In the genomic region with DNA sequence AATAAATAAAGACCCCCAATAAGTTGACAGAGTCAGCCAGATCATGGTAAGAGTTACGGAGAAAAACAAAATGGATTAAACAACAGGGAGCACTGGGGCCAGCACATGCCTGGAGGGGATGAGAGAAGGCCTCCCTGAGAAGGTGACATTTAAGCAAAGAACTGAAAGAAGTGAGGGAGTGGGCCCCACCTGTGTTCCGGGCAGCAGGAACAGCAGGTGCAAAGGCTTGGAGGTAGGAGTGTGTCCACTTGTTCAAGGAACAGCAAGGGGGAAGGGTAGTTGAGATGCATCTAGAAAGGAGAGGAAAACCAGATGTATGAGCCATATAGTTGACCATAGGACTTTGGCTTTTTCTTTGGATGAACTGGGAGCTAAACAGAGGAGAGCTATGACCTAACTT, we compare ENCODE assay signal across 17 cellular contexts. TPM values are rescaled to one million over a fixed set of nuclear protein-coding genes. Genes with fewer than 3 reads are reported as not detected.
DNase-seq lines count a peak whose midpoint lies in the region; ATAC-seq and TF ChIP-seq lines count a peak whose summit lies in the region.
"Had no signal": no experiment of that assay in that cellular context is flagged by ENCODE, and none has a peak within 500 bp of the region (broad histone marks: within the 10 kb centered on the region; RNA-seq: fewer than 3 reads in every experiment).

No MANE protein-coding gene starts in this region.

- TF ChIP-seq CTCF in endothelial cell (IDR thresholded peaks at IDR 0.05; ENCODE audit: unreplicated experiment), result no peak

- H3K4me1 Mint-ChIP-seq in activated naive CD4-positive, alpha-beta T cell treated with anti-CD3 and anti-CD28 coated beads, Interleukin-2, amount 50 U/mL, for 24 hours, result no peaks in the 10 kb centered on the region
- H3K4me1 Mint-ChIP-seq in activated T-helper 17 cell treated with anti-CD3 and anti-CD28 coated beads, Interleukin-2, amount 50 U/mL, for 72 hours, result no peaks in the 10 kb centered on the region
- H3K4me1 Mint-ChIP-seq in endothelial cell (ENCODE audit: unreplicated experiment), result peaks cover 16% of the 10 kb centered on the region
- peaks cover 49% of the 10 kb centered on the region for H3K4me1 Mint-ChIP-seq in stimulated activated memory B cell treated with anti-CD40 and anti-IgM and Interleukin-4, amounts not matched to agents 10 μg/mL and 1 μg/mL and 100 μg/mL, for 72 hours
- H3K4me1 Mint-ChIP-seq: GM23338 had no signal

- no peak overlapping the region for H3K4me3 Mint-ChIP-seq in activated naive CD4-positive, alpha-beta T cell treated with anti-CD3 and anti-CD28 coated beads, Interleukin-2, amount 50 U/mL, for 24 hours
- H3K4me3 Mint-ChIP-seq in activated T-helper 17 cell treated with anti-CD3 and anti-CD28 coated beads, Interleukin-2, amount 50 U/mL, for 72 hours, result no peak overlapping the region
- H3K4me3 Mint-ChIP-seq in endothelial cell (ENCODE audit: unreplicated experiment), result no peak overlapping the region
- no peak overlapping the region for H3K4me3 Mint-ChIP-seq in stimulated activated memory B cell treated with anti-CD40 and anti-IgM and Interleukin-4, amounts not matched to agents 10 μg/mL and 1 μg/mL and 100 μg/mL, for 72 hours
- H3K4me3 Mint-ChIP-seq: CD14-positive monocyte, GM23338, HFFc6 had no signal

- no peak for DNase-seq in activated naive CD4-positive, alpha-beta T cell (lab: John Stamatoyannopoulos, UW)
- DNase-seq in endothelial cell (ENCODE audit: low spot score) (no peak), amniotic stem cell (lab: John Stamatoyannopoulos, UW) (no peak), superior temporal gyrus (ENCODE audit: extremely low spot score) (no peak)
- DNase-seq in activated CD4-positive, alpha-beta T cell treated with anti-CD3 and anti-CD28 coated beads, Interleukin-2, amount 50 U/mL, for 1 hour, result no peak
- DNase-seq: CD4-positive, alpha-beta memory T cell; DMS153; DMS79; GDM1; HCEC 1CT; HFFc6 had no signal

- H3K9me3 Mint-ChIP-seq in activated naive CD4-positive, alpha-beta T cell treated with anti-CD3 and anti-CD28 coated beads, Interleukin-2, amount 50 U/mL, for 24 hours, result no peaks in the 10 kb centered on the region
- no peaks in the 10 kb centered on the region for H3K9me3 Mint-ChIP-seq in activated T-helper 17 cell treated with anti-CD3 and anti-CD28 coated beads, Interleukin-2, amount 50 U/mL, for 72 hours
- no peaks in the 10 kb centered on the region for H3K9me3 Mint-ChIP-seq in endothelial cell (ENCODE audit: unreplicated experiment)
- no peaks in the 10 kb centered on the region for H3K9me3 Mint-ChIP-seq in stimulated activated memory B cell treated with anti-CD40 and anti-IgM and Interleukin-4, amounts not matched to agents 10 μg/mL and 1 μg/mL and 100 μg/mL, for 72 hours
- H3K9me3 Mint-ChIP-seq: CD14-positive monocyte; CD4-positive, alpha-beta memory T cell; GM23338; HFFc6 had no signal

- ATAC-seq in activated T-helper 17 cell treated with anti-CD3 and anti-CD28 coated beads, Interleukin-2, amount 50 U/mL, for 72 hours (replicated peaks), result no peak
- ATAC-seq in stimulated activated memory B cell treated with anti-CD40 and anti-IgM and Interleukin-4, amounts not matched to agents 10 μg/mL and 1 μg/mL and 100 μg/mL, for 72 hours, result no peak
- ATAC-seq: A549, GM23338 had no signal

- peak overlapping the region; percentile 1 for H3K27ac Mint-ChIP-seq in activated naive CD4-positive, alpha-beta T cell treated with anti-CD3 and anti-CD28 coated beads, Interleukin-2, amount 50 U/mL, for 24 hours
- H3K27ac Mint-ChIP-seq in activated T-helper 17 cell treated with anti-CD3 and anti-CD28 coated beads, Interleukin-2, amount 50 U/mL, for 72 hours, result peak overlapping the region; percentile 0
- H3K27ac Mint-ChIP-seq in endothelial cell (ENCODE audit: unreplicated experiment), result peak overlapping the region; percentile 10
- H3K27ac Mint-ChIP-seq in stimulated activated memory B cell treated with anti-CD40 and anti-IgM and Interleukin-4, amounts not matched to agents 10 μg/mL and 1 μg/mL and 100 μg/mL, for 72 hours, result peak overlapping the region; percentile 6
- H3K27ac Mint-ChIP-seq: CD14-positive monocyte, GM23338, HFFc6 had no signal

- no peaks in the 10 kb centered on the region for H3K27me3 Mint-ChIP-seq in activated naive CD4-positive, alpha-beta T cell treated with anti-CD3 and anti-CD28 coated beads, Interleukin-2, amount 50 U/mL, for 24 hours
- no peaks in the 10 kb centered on the region for H3K27me3 Mint-ChIP-seq in activated T-helper 17 cell treated with anti-CD3 and anti-CD28 coated beads, Interleukin-2, amount 50 U/mL, for 72 hours
- H3K27me3 Mint-ChIP-seq in endothelial cell (ENCODE audit: unreplicated experiment), result no peaks in the 10 kb centered on the region
- no peaks in the 10 kb centered on the region for H3K27me3 Mint-ChIP-seq in stimulated activated memory B cell treated with anti-CD40 and anti-IgM and Interleukin-4, amounts not matched to agents 10 μg/mL and 1 μg/mL and 100 μg/mL, for 72 hours
- H3K27me3 Mint-ChIP-seq: CD4-positive, alpha-beta memory T cell had no signal

- H3K36me3 Mint-ChIP-seq in activated naive CD4-positive, alpha-beta T cell treated with anti-CD3 and anti-CD28 coated beads, Interleukin-2, amount 50 U/mL, for 24 hours, result no peaks in the 10 kb centered on the region
- H3K36me3 Mint-ChIP-seq in activated T-helper 17 cell treated with anti-CD3 and anti-CD28 coated beads, Interleukin-2, amount 50 U/mL, for 72 hours (ENCODE audit: low read depth), result no peaks in the 10 kb centered on the region
- H3K36me3 Mint-ChIP-seq in endothelial cell (ENCODE audit: low read depth, unreplicated experiment), result no peaks in the 10 kb centered on the region
- no peaks in the 10 kb centered on the region for H3K36me3 Mint-ChIP-seq in stimulated activated memory B cell treated with anti-CD40 and anti-IgM and Interleukin-4, amounts not matched to agents 10 μg/mL and 1 μg/mL and 100 μg/mL, for 72 hours
- H3K36me3 Mint-ChIP-seq: CD14-positive monocyte; CD4-positive, alpha-beta memory T cell had no signal

RNA-seq across cellular contexts. Expression of a gene that starts 7.6 kb away (rescaled TPM):
- 100 to 1,000 TPM in 1 of 2 donors, 10 to 100 TPM in 1; 96.1 to 111 TPM for total RNA-seq in activated T-helper 17 cell treated with anti-CD3 and anti-CD28 coated beads, Interleukin-2, amount 50 U/mL, for 72 hours
- 248 TPM for total RNA-seq in endothelial cell (ENCODE audit: unreplicated experiment)
